Comparison of ENCODE assay signal across 8 cellular contexts in the genomic region with DNA sequence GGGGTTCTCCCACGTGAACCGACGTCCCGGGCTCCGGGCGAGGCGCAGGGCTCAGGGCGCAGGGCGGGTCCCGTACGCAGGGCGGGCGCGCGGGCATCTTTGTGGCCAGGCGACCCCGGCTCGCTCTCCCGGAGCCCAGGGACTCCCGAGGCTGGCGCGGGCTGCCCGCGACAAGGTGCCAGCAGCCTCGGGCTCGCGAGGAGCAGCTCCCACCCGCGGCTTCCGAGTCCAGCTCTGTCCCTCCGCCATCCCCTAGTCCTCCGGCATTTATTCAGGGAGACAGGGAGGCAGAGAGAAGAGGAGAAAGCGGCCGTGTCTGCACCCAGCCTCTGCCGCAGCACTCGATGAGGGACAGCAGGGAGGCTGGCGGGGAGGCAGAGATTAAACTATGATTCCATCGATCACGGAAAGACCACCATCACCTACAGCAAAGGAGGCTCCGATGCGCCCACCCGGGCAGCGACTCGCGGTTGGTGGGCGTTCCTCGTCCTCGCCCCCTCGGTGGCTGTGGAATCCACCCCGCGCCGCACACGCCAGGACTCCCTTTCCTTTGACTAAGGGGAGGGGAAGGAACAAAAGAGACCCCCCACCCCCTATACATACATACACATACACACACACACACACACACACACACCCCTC. TPM values are rescaled to one million over a fixed set of nuclear protein-coding genes. Genes with fewer than 3 reads are reported as not detected.
DNase-seq lines count a peak whose midpoint lies in the region; ATAC-seq and TF ChIP-seq lines count a peak whose summit lies in the region.

No MANE protein-coding gene starts in this region.

- H3K27me3 ChIP-seq in heart right ventricle (peaks cover 0 to 71% (median 44%) of the 10 kb centered on the region in 7 donors), psoas muscle (ENCODE audit: insufficient read depth in 3 of 3, low read length in 2 of 3) (peaks cover 0 to 53% (median 3%) of the 10 kb centered on the region in 3 donors)

- H3K36me3 ChIP-seq in heart right ventricle (no peaks in the 10 kb centered on the region), psoas muscle (ENCODE audit: insufficient read depth in 1 of 2, low read depth in 1 of 2) (no peaks in the 10 kb centered on the region)

- H3K4me1 ChIP-seq in heart right ventricle (peaks cover 0 to 16% (median 14%) of the 10 kb centered on the region in 9 donors), psoas muscle (peaks cover 8% of the 10 kb centered on the region)

- WGBS in heart right ventricle, 2 donors: 0 to 1% methylated on average over 53 of the region's 53 CpGs
- 1% methylated on average over 39 to 53 of the region's 53 CpGs for WGBS in psoas muscle, 3 donors

- peaks cover 2% of the 10 kb centered on the region for H3K9me3 Mint-ChIP-seq in activated CD8-positive, alpha-beta T cell treated with anti-CD3 and anti-CD28 coated beads for 36 hours

- H3K27ac ChIP-seq in heart right ventricle (no peak overlapping the region), psoas muscle (no peak overlapping the region)

- POLR2A ChIA-PET in activated CD8-positive, alpha-beta T cell treated with anti-CD3 and anti-CD28 coated beads for 36 hours (lab: Charles Lee): no interaction called here

- intact Hi-C loops in activated CD8-positive, alpha-beta T cell treated with anti-CD3 and anti-CD28 coated beads for 36 hours (cut with micrococcal nuclease): no loop called here
- intact Hi-C loops in heart right ventricle (cut with DNase I): no loop called here
- intact Hi-C loops in psoas muscle (cut with DNase I): no loop called here

- in situ Hi-C loops in ACHN (cut with HindIII; ENCODE audit: low pct_ligation_motif_present, low pct_unique_long_range_greater_than_20kb, low sequenced_read_pairs): no loop called here

- peaks cover 9% of the 10 kb centered on the region for H3K4me1 Mint-ChIP-seq in activated CD8-positive, alpha-beta T cell treated with anti-CD3 and anti-CD28 coated beads for 36 hours (ENCODE audit: low read depth)

- H3K36me3 Mint-ChIP-seq in activated CD8-positive, alpha-beta T cell treated with anti-CD3 and anti-CD28 coated beads for 36 hours (ENCODE audit: low read depth): no peaks in the 10 kb centered on the region

- H3K4me3 ChIP-seq in heart right ventricle: peak overlapping the region; percentile 35 to 68 (median 66)
- peak overlapping the region; percentile 72 for H3K4me3 ChIP-seq in psoas muscle

- peak; percentile 16 for DNase-seq in ACHN
- no peak for DNase-seq in activated CD8-positive, alpha-beta T cell treated with anti-CD3 and anti-CD28 coated beads for 36 hours
- no peak for DNase-seq in heart right ventricle
- DNase-seq in psoas muscle: no peak
- no peak for DNase-seq in activated CD4-positive, CD25-positive, alpha-beta regulatory T cell (lab: John Stamatoyannopoulos, UW)
- DNase-seq in DMS153 treated with DMSO at 0.1 percent for 48 hours (lab: John Stamatoyannopoulos, UW; ENCODE audit: unreplicated experiment): no peak

- TF ChIP-seq CTCF in activated CD8-positive, alpha-beta T cell treated with anti-CD3 and anti-CD28 coated beads for 36 hours (IDR thresholded peaks at IDR 0.05): no peak
- no peak for TF ChIP-seq CTCF in heart right ventricle (IDR thresholded peaks at IDR 0.05)
- no peak for TF ChIP-seq CTCF in psoas muscle (IDR thresholded peaks at IDR 0.05)

- H3K27me3 Mint-ChIP-seq in activated CD8-positive, alpha-beta T cell treated with anti-CD3 and anti-CD28 coated beads for 36 hours: peaks cover 41% of the 10 kb centered on the region

- peaks cover 0 to 13% (median 0%) of the 10 kb centered on the region in 11 donors for H3K9me3 ChIP-seq in heart right ventricle
- H3K9me3 ChIP-seq in psoas muscle: no peaks in the 10 kb centered on the region

- H3K4me3 Mint-ChIP-seq in activated CD8-positive, alpha-beta T cell treated with anti-CD3 and anti-CD28 coated beads for 36 hours: peak overlapping the region; percentile 61

- no peak overlapping the region for H3K27ac Mint-ChIP-seq in activated CD8-positive, alpha-beta T cell treated with anti-CD3 and anti-CD28 coated beads for 36 hours

- CTCF ChIA-PET in activated CD8-positive, alpha-beta T cell treated with anti-CD3 and anti-CD28 coated beads for 36 hours (lab: Charles Lee): no interaction called here

- ATAC-seq in GM19467 (IDR thresholded peaks at IDR 0.05; ENCODE audit: unreplicated experiment) (peak; percentile 31), heart right ventricle (peak in 5 of 8 donors; percentile 18 to 44 (median 35)), psoas muscle (peak in 1 of 4 donors; percentile 30), GM21576 (IDR thresholded peaks at IDR 0.05; ENCODE audit: unreplicated experiment) (no peak)
- ATAC-seq in activated CD8-positive, alpha-beta T cell treated with anti-CD3 and anti-CD28 coated beads for 36 hours: no peak

RNA-seq across cellular contexts. Expression of a gene that starts 1.1 kb away (rescaled TPM):
- not detected for total RNA-seq in activated CD8-positive, alpha-beta T cell treated with anti-CD3 and anti-CD28 coated beads for 36 hours
- total RNA-seq in heart right ventricle: under 1 TPM in 9 of 10 donors, not detected in 1; 0.04 to 0.41 (median 0.21) TPM
- under 1 TPM; 0.07 to 0.12 TPM for polyA plus RNA-seq in heart right ventricle
- under 1 TPM in 2 of 4 donors, not detected in 2; 0.05 to 0.26 TPM for total RNA-seq in psoas muscle
- under 1 TPM in 2 of 3 donors, not detected in 1; 0.01 to 0.27 TPM for polyA plus RNA-seq in psoas muscle

Comparison
In these comparisons a context has a peak if more than half of its experiments do, and no peak if none do; other contexts are left out.
1. ATAC-seq: peak in GM19467 (single experiment) and heart right ventricle (5 of 8); none in activated CD8-positive, alpha-beta T cell treated with anti-CD3 and anti-CD28 coated beads for 36 hours (single experiment) and GM21576 (single experiment).